In genomic region chr16:678858-679807, GRCh38 we compare ENCODE assay signal across 1 cellular context.
TF ChIP-seq lines count a peak whose summit lies in the region.

No MANE protein-coding gene starts in this region.

TF ChIP-seq in K562, 482 proteins besides CTCF, POLR2A, EP300 and RAD21 (continued from another document and continues in another):
- no peak for TF ChIP-seq ZNF318 (IDR thresholded peaks at IDR 0.05; ENCODE audit: borderline replicate concordance in 1 of 2, low read depth in 1 of 2)
- no peak for TF ChIP-seq FOXM1 (IDR thresholded peaks at IDR 0.05; ENCODE audit: low read depth)
- TF ChIP-seq FOXM1 (CRISPR knock-in tag; IDR thresholded peaks at IDR 0.05; ENCODE audit: low read depth) = no peak; the same call in 1 of the 2 replicates
- TF ChIP-seq BHLHE40 (IDR thresholded peaks at IDR 0.05; ENCODE audit: low read length) = no peak
- no peak for TF ChIP-seq OTX1 (CRISPR knock-in tag; IDR thresholded peaks at IDR 0.05)
- TF ChIP-seq ZNF274 (IDR thresholded peaks at IDR 0.05; ENCODE audit: borderline replicate concordance, low read depth, low read length) = no peak
- TF ChIP-seq BCOR (IDR thresholded peaks at IDR 0.05) = no peak
- TF ChIP-seq HDAC6 (IDR thresholded peaks at IDR 0.05; ENCODE audit: low read depth, low read length) = no peak
- TF ChIP-seq TAL1 (IDR thresholded peaks at IDR 0.05) = no peak
- TF ChIP-seq HMG20B (CRISPR knock-in tag; IDR thresholded peaks at IDR 0.05) = no peak
- no peak for TF ChIP-seq PPARD (CRISPR knock-in tag; IDR thresholded peaks at IDR 0.05)
- TF ChIP-seq ZNF134 (CRISPR knock-in tag; conservative IDR thresholded peaks at IDR 0.05) = no peak
- TF ChIP-seq TEAD4 (IDR thresholded peaks at IDR 0.05; ENCODE audit: low read length) = no peak
- TF ChIP-seq TEAD4 (CRISPR knock-in tag; IDR thresholded peaks at IDR 0.05; ENCODE audit: borderline replicate concordance) = no peak
- no peak for TF ChIP-seq ZNF766 (CRISPR knock-in tag; conservative IDR thresholded peaks at IDR 0.05)
- no peak for TF ChIP-seq ETV1 (tag; conservative IDR thresholded peaks at IDR 0.05; ENCODE audit: low read depth)
- no peak for TF ChIP-seq MXI1 (IDR thresholded peaks at IDR 0.05; ENCODE audit: low read depth, low read length)
- TF ChIP-seq FOXJ2 (tag; IDR thresholded peaks at IDR 0.05) = no peak
- no peak for TF ChIP-seq SMAD1 (IDR thresholded peaks at IDR 0.05; ENCODE audit: low read depth, low read length, partially characterized antibody)
- TF ChIP-seq PYGO2 (tag; IDR thresholded peaks at IDR 0.05) = no peak
- TF ChIP-seq PHF8 (IDR thresholded peaks at IDR 0.05; ENCODE audit: borderline replicate concordance, low read length) = peak; percentile 72; the same call in 1 of the 2 replicates
- TF ChIP-seq BCL6 (CRISPR knock-in tag; IDR thresholded peaks at IDR 0.05) = no peak
- TF ChIP-seq SIX5 (IDR thresholded peaks at IDR 0.05; ENCODE audit: borderline replicate concordance in 1 of 2, insufficient read depth in 1 of 2, low read depth in 1 of 2, low read length in 2 of 2) = no peak
- TF ChIP-seq RFX1 (IDR thresholded peaks at IDR 0.05) = no peak
- TF ChIP-seq IRF9 (tag; IDR thresholded peaks at IDR 0.05) = no peak
- no peak for TF ChIP-seq ZNF3 (CRISPR knock-in tag; IDR thresholded peaks at IDR 0.05)
- TF ChIP-seq SUPT5H (IDR thresholded peaks at IDR 0.05) = peak; percentile 80
- TF ChIP-seq MEF2D (tag; conservative IDR thresholded peaks at IDR 0.05; ENCODE audit: low read depth) = no peak
- TF ChIP-seq ARID3A (IDR thresholded peaks at IDR 0.05; ENCODE audit: borderline replicate concordance, low read depth, low read length) = no peak
- TF ChIP-seq JUNB (CRISPR knock-in tag; conservative IDR thresholded peaks at IDR 0.05) = no peak
- TF ChIP-seq ZNF511 (CRISPR knock-in tag; IDR thresholded peaks at IDR 0.05) = peak; percentile 60; the same call in 1 of the 2 replicates
- TF ChIP-seq E2F1 (CRISPR knock-in tag; IDR thresholded peaks at IDR 0.05) = no peak
- TF ChIP-seq MTF1 (CRISPR knock-in tag; IDR thresholded peaks at IDR 0.05; ENCODE audit: borderline replicate concordance) = no peak
- TF ChIP-seq ARNT (IDR thresholded peaks at IDR 0.05) = no peak
- TF ChIP-seq SMAD3 (CRISPR knock-in tag; conservative IDR thresholded peaks at IDR 0.05) = no peak
- no peak for TF ChIP-seq FOXK2 (conservative IDR thresholded peaks at IDR 0.05 in 1 of 2, IDR thresholded peaks at IDR 0.05 in 1 of 2; ENCODE audit: low read depth in 2 of 2)
- no peak for TF ChIP-seq ZBTB1 (CRISPR knock-in tag; IDR thresholded peaks at IDR 0.05; ENCODE audit: borderline replicate concordance, low read depth)
- 0 out of 4 replicates have a peak, but pooled peaks of 1 of the 2 experiments have one; percentile 23 for TF ChIP-seq KDM4B (IDR thresholded peaks at IDR 0.05; ENCODE audit: borderline replicate concordance in 2 of 2, low read depth in 1 of 2)
- TF ChIP-seq ZNF449 (CRISPR knock-in tag; IDR thresholded peaks at IDR 0.05) = no peak
- no peak for TF ChIP-seq ZNF280A (IDR thresholded peaks at IDR 0.05; ENCODE audit: low read depth, partially characterized antibody)
- TF ChIP-seq MCM2 (IDR thresholded peaks at IDR 0.05; ENCODE audit: low read depth) = no peak
